In genomic region chrX:17567821-17568220, GRCh38 we compare ENCODE assay signal across 16 cellular contexts.
"Had no signal": no experiment of that assay in that cellular context is flagged by ENCODE, and none has a peak within 500 bp of the region (broad histone marks: within the 10 kb centered on the region; RNA-seq: fewer than 3 reads in every experiment).

No MANE protein-coding gene starts in this region.

- H3K27ac Mint-ChIP-seq: activated CD8-positive, alpha-beta T cell treated with anti-CD3 and anti-CD28 coated beads for 36 hours; activated T-helper 2 cell treated with anti-CD3 and anti-CD28 coated beads, Interferon-gamma antibody, Interleukin-2, Interleukin-4, amounts not matched to agents 10 μg/mL and 5 μg/mL and 100 μg/mL, durations not matched to agents 14 hours and 24 hours and 36 hours; dendritic cell treated with granulocyte-macrophage colony-stimulating factor and Interleukin-4, amounts not matched to agents 40 ng/mL and 50 ng/mL, for 4 days; immature natural killer cell; memory B cell; natural killer cell; type B pancreatic cell had no signal

- ATAC-seq: activated CD8-positive, alpha-beta T cell treated with anti-CD3 and anti-CD28 coated beads for 36 hours; natural killer cell; stimulated activated naive CD8-positive, alpha-beta T cell treated with anti-CD3 and anti-CD28 coated beads, Interleukin-15, Interleukin-2, amounts not matched to agents 100 U/mL and 50 U/mL, for 24 hours had no signal

- H3K36me3 ChIP-seq: cardiac muscle cell, esophagus squamous epithelium had no signal

- H3K27me3 Mint-ChIP-seq: activated CD8-positive, alpha-beta T cell treated with anti-CD3 and anti-CD28 coated beads for 36 hours had no signal

- H3K9me3 Mint-ChIP-seq: activated CD8-positive, alpha-beta T cell treated with anti-CD3 and anti-CD28 coated beads for 36 hours; activated T-helper 2 cell treated with anti-CD3 and anti-CD28 coated beads, Interferon-gamma antibody, Interleukin-2, Interleukin-4, amounts not matched to agents 10 μg/mL and 5 μg/mL and 100 μg/mL, durations not matched to agents 14 hours and 24 hours and 36 hours; dendritic cell treated with granulocyte-macrophage colony-stimulating factor and Interleukin-4, amounts not matched to agents 40 ng/mL and 50 ng/mL, for 4 days; memory B cell; type B pancreatic cell had no signal

- DNase-seq: activated CD4-positive, alpha-beta T cell treated with anti-CD3 and anti-CD28 coated beads for 48 hours; activated CD4-positive, CD25-positive, alpha-beta regulatory T cell; activated CD8-positive, alpha-beta T cell treated with anti-CD3 and anti-CD28 coated beads for 36 hours; activated naive CD4-positive, alpha-beta T cell treated with Interleukin-2 at 50 U/mL for 16 hours; activated T-cell treated with anti-CD3 and anti-CD28 coated beads, Interleukin-2, amount 50 U/mL, for 1 hour; effector CD8-positive, alpha-beta T cell; esophagus squamous epithelium; immature natural killer cell; natural killer cell; stimulated activated naive CD8-positive, alpha-beta T cell treated with anti-CD3 and anti-CD28 coated beads, Interleukin-15, Interleukin-2, amounts not matched to agents 100 U/mL and 50 U/mL, for 24 hours; T1000 had no signal

- H3K4me1 ChIP-seq: esophagus squamous epithelium had no signal

- H3K36me3 Mint-ChIP-seq: immature natural killer cell, memory B cell, natural killer cell, type B pancreatic cell had no signal

- H3K27me3 ChIP-seq: cardiac muscle cell, esophagus squamous epithelium had no signal

- H3K9me3 ChIP-seq: esophagus squamous epithelium had no signal

- H3K4me3 Mint-ChIP-seq: activated CD8-positive, alpha-beta T cell treated with anti-CD3 and anti-CD28 coated beads for 36 hours; dendritic cell treated with granulocyte-macrophage colony-stimulating factor and Interleukin-4, amounts not matched to agents 40 ng/mL and 50 ng/mL, for 4 days; immature natural killer cell; memory B cell; natural killer cell; type B pancreatic cell had no signal

- H3K4me1 Mint-ChIP-seq: immature natural killer cell, memory B cell had no signal

- H3K27ac ChIP-seq: cardiac muscle cell had no signal

- H3K4me3 ChIP-seq: cardiac muscle cell, esophagus squamous epithelium had no signal
